12 cellular contexts compared by ENCODE assay signal in the genomic region with DNA sequence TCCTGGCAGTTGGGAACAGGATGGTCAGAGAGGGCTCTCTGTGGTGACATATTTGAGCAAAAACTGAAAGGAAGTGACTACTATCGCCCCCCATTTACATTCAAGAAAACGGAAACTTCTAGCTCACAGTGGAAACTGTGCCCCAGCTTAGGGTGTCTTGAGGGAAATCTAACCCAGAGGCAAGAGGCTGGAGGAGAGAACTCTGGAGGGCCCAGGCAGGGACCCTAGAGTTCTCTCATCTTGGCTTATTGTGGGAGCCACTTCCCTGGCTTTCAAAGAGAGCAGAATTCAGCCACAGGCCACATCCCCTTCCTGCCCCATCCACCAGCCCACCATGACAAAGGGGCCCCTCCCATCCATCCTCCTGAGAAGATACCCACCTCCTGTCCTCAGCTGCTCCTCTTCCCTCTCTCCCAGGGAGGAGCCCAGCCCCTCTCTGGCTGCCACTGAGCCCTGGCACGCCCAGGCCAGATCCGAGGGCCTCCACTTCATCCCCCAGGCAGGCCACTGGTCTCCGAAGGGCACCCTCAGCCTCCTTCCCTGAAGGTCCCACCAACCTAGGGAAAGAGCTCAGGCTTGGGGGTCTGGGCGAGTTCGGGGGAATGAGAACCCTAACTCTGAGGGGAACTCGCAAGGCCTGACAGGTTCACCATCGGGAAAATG. TPM values are rescaled to one million over a fixed set of nuclear protein-coding genes. Genes with fewer than 3 reads are reported as not detected.
DNase-seq lines count a peak whose midpoint lies in the region; ATAC-seq, FAIRE-seq and TF ChIP-seq lines count a peak whose summit lies in the region.
"Had no signal": no experiment of that assay in that cellular context is flagged by ENCODE, and none has a peak within 500 bp of the region (broad histone marks: within the 10 kb centered on the region; RNA-seq: fewer than 3 reads in every experiment).

No MANE protein-coding gene starts in this region.

- peak; percentile 81 for FAIRE-seq in GM12891 (lab: Jason Lieb, UNC)
- FAIRE-seq: small intestine had no signal

- H3K4me3 ChIP-seq in CD8-positive, alpha-beta T cell (ENCODE audit: low read depth, low read length): no peak overlapping the region
- H3K4me3 ChIP-seq in naive thymus-derived CD4-positive, alpha-beta T cell (ENCODE audit: low read length): peak overlapping the region; percentile 12

- no peaks in the 10 kb centered on the region for H3K36me3 ChIP-seq in CD8-positive, alpha-beta T cell (ENCODE audit: insufficient read depth, low read length)
- no peaks in the 10 kb centered on the region for H3K36me3 ChIP-seq in naive thymus-derived CD4-positive, alpha-beta T cell (ENCODE audit: control insufficient read depth in 2 of 3, insufficient read depth in 3 of 3, low read length in 3 of 3)

- no peaks in the 10 kb centered on the region for H3K27me3 ChIP-seq in CD8-positive, alpha-beta T cell (ENCODE audit: insufficient read depth, low read length)
- H3K27me3 ChIP-seq in naive thymus-derived CD4-positive, alpha-beta T cell (ENCODE audit: control insufficient read depth in 2 of 2, insufficient read depth in 2 of 2, low read length in 2 of 2): no peaks in the 10 kb centered on the region

- POLR2A ChIA-PET in CD8-positive, alpha-beta T cell (lab: Charles Lee): interaction anchor here (1.9 to 2.0 kb wide), 3 partner anchors 57 to 121 kb away, joined by 5 to 8 read pairs (median 5); no protein-coding TSS in a partner anchor
- POLR2A ChIA-PET in activated CD8-positive, alpha-beta T cell treated with anti-CD3 and anti-CD28 coated beads, Interleukin-2, amount 10 ng/mL, durations not matched to agents 7 days and 5 days (lab: Charles Lee): interaction anchor here (0.6 to 2.2 kb wide), 11 partner anchors 10 to 107 kb away, joined by 3 to 7 read pairs (median 3); no protein-coding TSS in a partner anchor
- POLR2A ChIA-PET in naive thymus-derived CD4-positive, alpha-beta T cell (lab: Charles Lee): interaction anchor here (0.5 to 1.3 kb wide), 2 partner anchors 22 to 678 kb away, joined by 3 read pairs; no protein-coding TSS in a partner anchor

- no peak for TF ChIP-seq CTCF in CD8-positive, alpha-beta T cell (IDR thresholded peaks at IDR 0.05)

- peak overlapping the region; percentile 91 for H3K27ac Mint-ChIP-seq in CD8-positive, alpha-beta T cell
- H3K27ac Mint-ChIP-seq in activated CD8-positive, alpha-beta T cell treated with anti-CD3 and anti-CD28 coated beads, Interleukin-2, amount 10 ng/mL, durations not matched to agents 7 days and 5 days: peak overlapping the region; percentile 93
- peak overlapping the region; percentile 42 to 90 (median 65) for H3K27ac Mint-ChIP-seq in naive thymus-derived CD4-positive, alpha-beta T cell
- H3K27ac Mint-ChIP-seq: nephron progenitor cell had no signal

- no peaks in the 10 kb centered on the region for H3K36me3 Mint-ChIP-seq in CD8-positive, alpha-beta T cell
- H3K36me3 Mint-ChIP-seq in activated CD8-positive, alpha-beta T cell treated with anti-CD3 and anti-CD28 coated beads, Interleukin-2, amount 10 ng/mL, durations not matched to agents 7 days and 5 days (ENCODE audit: low read depth): no peaks in the 10 kb centered on the region
- H3K36me3 Mint-ChIP-seq in naive thymus-derived CD4-positive, alpha-beta T cell: no peaks in the 10 kb centered on the region

- peaks cover 52% of the 10 kb centered on the region for H3K4me1 ChIP-seq in CD8-positive, alpha-beta T cell (ENCODE audit: insufficient read depth, low read length)
- H3K4me1 ChIP-seq in naive thymus-derived CD4-positive, alpha-beta T cell (ENCODE audit: control insufficient read depth in 2 of 2, insufficient read depth in 2 of 2, low read length in 2 of 2): peaks cover 32 to 40% of the 10 kb centered on the region in 2 donors

- no peaks in the 10 kb centered on the region for H3K9me3 Mint-ChIP-seq in CD8-positive, alpha-beta T cell
- H3K9me3 Mint-ChIP-seq in activated CD8-positive, alpha-beta T cell treated with anti-CD3 and anti-CD28 coated beads, Interleukin-2, amount 10 ng/mL, durations not matched to agents 7 days and 5 days (ENCODE audit: insufficient read depth): no peaks in the 10 kb centered on the region
- no peaks in the 10 kb centered on the region for H3K9me3 Mint-ChIP-seq in naive thymus-derived CD4-positive, alpha-beta T cell
- H3K9me3 Mint-ChIP-seq: nephron progenitor cell had no signal

- H3K27ac ChIP-seq in CD8-positive, alpha-beta T cell (ENCODE audit: low read depth, low read length): no peak overlapping the region
- no peak overlapping the region for H3K27ac ChIP-seq in naive thymus-derived CD4-positive, alpha-beta T cell (ENCODE audit: low read depth, low read length)

- DNase-seq in CD8-positive, alpha-beta T cell: peak in 3 of 7 experiments; percentile 34 to 63 (median 35)
- DNase-seq in GM12891 (ENCODE audit: insufficient read length, low spot score) (no peak), D341Med (ENCODE audit: low spot score) (no peak), NCI-H1048 (lab: John Stamatoyannopoulos, UW) (no peak)
- peak; percentile 78 for DNase-seq in activated CD8-positive, alpha-beta T cell treated with anti-CD3 and anti-CD28 coated beads, Interleukin-2, amount 10 ng/mL, durations not matched to agents 7 days and 5 days
- peak in 4 of 9 donors; percentile 14 to 23 (median 18) for DNase-seq in naive thymus-derived CD4-positive, alpha-beta T cell
- no peak for DNase-seq in stimulated activated CD4-positive, alpha-beta T cell treated with anti-CD3 and anti-CD28 coated beads, Interleukin-2, amount 100 ng/mL, for 48 hours
- DNase-seq: NCI-H1436, nephron progenitor cell, small intestine had no signal

- intact Hi-C loops in CD8-positive, alpha-beta T cell (cut with DNase I, micrococcal nuclease): loop anchor here in 1 of 2 experiments (2.0 kb wide), 1 partner anchor 16 kb away; no protein-coding TSS in a partner anchor
- intact Hi-C loops in naive thymus-derived CD4-positive, alpha-beta T cell (cut with micrococcal nuclease): no loop called here

- peak; percentile 68 for ATAC-seq in CD8-positive, alpha-beta T cell
- ATAC-seq in activated CD8-positive, alpha-beta T cell treated with anti-CD3 and anti-CD28 coated beads, Interleukin-2, amount 10 ng/mL, durations not matched to agents 7 days and 5 days: peak; percentile 81
- ATAC-seq in naive thymus-derived CD4-positive, alpha-beta T cell: peak; percentile 31

- CTCF ChIA-PET in CD8-positive, alpha-beta T cell (lab: Charles Lee): interaction anchor here (2.6 to 12.6 kb wide), 5 partner anchors 16 to 123 kb away, joined by 14 to 82 read pairs (median 15); no protein-coding TSS in a partner anchor
- CTCF ChIA-PET in activated CD8-positive, alpha-beta T cell treated with anti-CD3 and anti-CD28 coated beads, Interleukin-2, amount 10 ng/mL, durations not matched to agents 7 days and 5 days (lab: Charles Lee): interaction anchor here (0.6 to 11.6 kb wide), 13 partner anchors 9 to 122 kb away, joined by 3 to 172 read pairs (median 7); no protein-coding TSS in a partner anchor
- CTCF ChIA-PET in naive thymus-derived CD4-positive, alpha-beta T cell (lab: Charles Lee): interaction anchor here (1.2 to 3.2 kb wide), 3 partner anchors 10 to 123 kb away, joined by 4 to 18 read pairs (median 7); no protein-coding TSS in a partner anchor

- no peaks in the 10 kb centered on the region for H3K9me3 ChIP-seq in CD8-positive, alpha-beta T cell (ENCODE audit: low read length)
- H3K9me3 ChIP-seq in naive thymus-derived CD4-positive, alpha-beta T cell (ENCODE audit: control insufficient read depth in 2 of 3, low read length in 3 of 3): no peaks in the 10 kb centered on the region

- no peak for TF ChIP-seq POLR2A in GM12891 (IDR thresholded peaks at IDR 0.05; ENCODE audit: low read depth, low read length)

- H3K27me3 Mint-ChIP-seq in CD8-positive, alpha-beta T cell (ENCODE audit: low read depth): no peaks in the 10 kb centered on the region
- H3K27me3 Mint-ChIP-seq in activated CD8-positive, alpha-beta T cell treated with anti-CD3 and anti-CD28 coated beads, Interleukin-2, amount 10 ng/mL, durations not matched to agents 7 days and 5 days (ENCODE audit: low read depth): no peaks in the 10 kb centered on the region
- peaks cover 0 to 4% (median 0%) of the 10 kb centered on the region in 5 donors for H3K27me3 Mint-ChIP-seq in naive thymus-derived CD4-positive, alpha-beta T cell

- peaks cover 56% of the 10 kb centered on the region for H3K4me1 Mint-ChIP-seq in CD8-positive, alpha-beta T cell (ENCODE audit: low read depth)
- peaks cover 75% of the 10 kb centered on the region for H3K4me1 Mint-ChIP-seq in activated CD8-positive, alpha-beta T cell treated with anti-CD3 and anti-CD28 coated beads, Interleukin-2, amount 10 ng/mL, durations not matched to agents 7 days and 5 days (ENCODE audit: low read depth)
- H3K4me1 Mint-ChIP-seq in naive thymus-derived CD4-positive, alpha-beta T cell: peaks cover 44 to 56% (median 49%) of the 10 kb centered on the region in 7 donors

- peak overlapping the region; percentile 68 for H3K4me3 Mint-ChIP-seq in CD8-positive, alpha-beta T cell
- peak overlapping the region; percentile 49 for H3K4me3 Mint-ChIP-seq in activated CD8-positive, alpha-beta T cell treated with anti-CD3 and anti-CD28 coated beads, Interleukin-2, amount 10 ng/mL, durations not matched to agents 7 days and 5 days
- H3K4me3 Mint-ChIP-seq in naive thymus-derived CD4-positive, alpha-beta T cell: peak overlapping the region in 9 of 10 donors; percentile 18 to 73 (median 66)
- H3K4me3 Mint-ChIP-seq: nephron progenitor cell had no signal

TF ChIP-seq in GM12891, 5 proteins besides CTCF, POLR2A, EP300 and RAD21:
- TF ChIP-seq SPI1 (IDR thresholded peaks at IDR 0.05; ENCODE audit: low read depth, low read length) (peak; percentile 67), TAF1 (IDR thresholded peaks at IDR 0.05; ENCODE audit: low read depth, low read length) (no peak)
TF ChIP-seq in GM12891: peak in this region for 1.

RNA-seq across cellular contexts. Expression of a gene that starts 1.6 kb away (rescaled TPM):
- total RNA-seq in CD8-positive, alpha-beta T cell: 1 to 10 TPM; 1.7 TPM
- 0.55 TPM for polyA plus RNA-seq in GM12891 (2012; ENCODE audit: low read depth, missing spikeins)
- total RNA-seq in activated CD8-positive, alpha-beta T cell treated with anti-CD3 and anti-CD28 coated beads, Interleukin-2, amount 10 ng/mL, durations not matched to agents 7 days and 5 days: 1 to 10 TPM; 1.8 to 2.5 TPM
- total RNA-seq in naive thymus-derived CD4-positive, alpha-beta T cell: 1 to 10 TPM; 2.4 to 4.1 (median 3.1) TPM
- under 1 TPM; 0.47 to 0.66 TPM for polyA plus RNA-seq in naive thymus-derived CD4-positive, alpha-beta T cell
- total RNA-seq: fibroblast of lung, HT1080 had no signal
- polyA plus RNA-seq: fibroblast of lung had no signal

RNA-seq across cellular contexts. Expression of a gene that starts 54.3 kb away (rescaled TPM):
- total RNA-seq in CD8-positive, alpha-beta T cell: not detected
- 0.35 TPM for polyA plus RNA-seq in GM12891 (2012; ENCODE audit: low read depth, missing spikeins)
- total RNA-seq in activated CD8-positive, alpha-beta T cell treated with anti-CD3 and anti-CD28 coated beads, Interleukin-2, amount 10 ng/mL, durations not matched to agents 7 days and 5 days: under 1 TPM in 1 of 2 experiments, not detected in 1; 0.24 TPM
- 1 to 10 TPM in 1 of 5 experiments, under 1 TPM in 2, not detected in 2; 0.10 to 5.4 (median 0.98) TPM for total RNA-seq in naive thymus-derived CD4-positive, alpha-beta T cell
- not detected for polyA plus RNA-seq in naive thymus-derived CD4-positive, alpha-beta T cell

RNA-seq across cellular contexts. Expression of a gene that starts 55.4 kb away (rescaled TPM):
- total RNA-seq in CD8-positive, alpha-beta T cell: 100 to 1,000 TPM; 295 to 299 TPM
- 9.9 TPM for polyA plus RNA-seq in GM12891 (2012; ENCODE audit: low read depth, missing spikeins)
- 100 to 1,000 TPM; 202 to 210 TPM for total RNA-seq in activated CD8-positive, alpha-beta T cell treated with anti-CD3 and anti-CD28 coated beads, Interleukin-2, amount 10 ng/mL, durations not matched to agents 7 days and 5 days
- 100 to 1,000 TPM; 154 to 300 (median 184) TPM for total RNA-seq in naive thymus-derived CD4-positive, alpha-beta T cell
- polyA plus RNA-seq in naive thymus-derived CD4-positive, alpha-beta T cell: 100 to 1,000 TPM in 1 of 2 donors, 10 to 100 TPM in 1; 85.2 to 163 TPM
- total RNA-seq: HT1080 had no signal
- polyA plus RNA-seq: fibroblast of lung had no signal

Comparison
In these comparisons a context has a peak if more than half of its experiments do, and no peak if none do; other contexts are left out.
1. ATAC-seq: peak in every context shown above with its lines; median percentile 81 in activated CD8-positive, alpha-beta T cell treated with anti-CD3 and anti-CD28 coated beads, Interleukin-2, amount 10 ng/mL, durations not matched to agents 7 days and 5 days; 68 in CD8-positive, alpha-beta T cell; 31 in naive thymus-derived CD4-positive, alpha-beta T cell.